ENCODE assay signal across 18 cellular contexts in the genomic region with DNA sequence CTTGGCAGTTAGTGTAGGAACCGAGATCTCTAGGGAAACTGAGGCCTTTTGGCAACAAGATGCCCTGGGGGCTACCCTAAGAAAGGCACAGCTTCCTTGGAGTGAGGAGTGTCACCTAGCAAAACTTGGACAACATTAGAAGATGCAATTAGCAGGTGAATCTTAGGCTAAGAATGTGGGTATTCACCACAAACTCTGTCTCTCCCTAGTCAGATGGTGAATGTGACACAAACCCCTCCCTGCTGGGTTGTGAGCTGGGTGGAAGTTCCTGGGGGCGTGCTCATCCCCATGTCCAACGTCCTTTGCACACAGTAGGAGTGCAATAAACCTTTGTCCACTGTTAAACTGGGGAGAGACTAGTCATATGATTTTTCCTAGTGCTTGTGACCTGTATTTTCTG.
DNase-seq lines count a peak whose midpoint lies in the region; ATAC-seq, FAIRE-seq and TF ChIP-seq lines count a peak whose summit lies in the region.
"Had no signal": no experiment of that assay in that cellular context is flagged by ENCODE, and none has a peak within 500 bp of the region (broad histone marks: within the 10 kb centered on the region; RNA-seq: fewer than 3 reads in every experiment).

No MANE protein-coding gene starts in this region.

- H3K9me3 Mint-ChIP-seq in MCF 10A (ENCODE audit: unreplicated experiment) = no peaks in the 10 kb centered on the region
- H3K9me3 Mint-ChIP-seq: activated CD4-positive, alpha-beta memory T cell treated with anti-CD3 and anti-CD28 coated beads, Interleukin-2, amount 10 ng/mL, durations not matched to agents 7 days and 5 days; activated T-cell treated with anti-CD3 and anti-CD28 coated beads, Interleukin-2, amount 50 U/mL, for 72 hours had no signal

- H3K4me1 ChIP-seq in breast epithelium (no peaks in the 10 kb centered on the region), Panc1 (ENCODE audit: control insufficient read depth, insufficient read depth, low read length) (no peaks in the 10 kb centered on the region), esophagus squamous epithelium (peaks cover 16 to 44% (median 25%) of the 10 kb centered on the region in 3 donors), vagina (no peaks in the 10 kb centered on the region)

- no peak for TF ChIP-seq CTCF in MCF 10A (IDR thresholded peaks at IDR 0.05; ENCODE audit: unreplicated experiment)
- TF ChIP-seq CTCF in breast epithelium (IDR thresholded peaks at IDR 0.05) = no peak
- TF ChIP-seq CTCF in Panc1 (IDR thresholded peaks at IDR 0.05) = no peak
- no peak for TF ChIP-seq CTCF in esophagus squamous epithelium (IDR thresholded peaks at IDR 0.05)
- TF ChIP-seq CTCF in vagina (IDR thresholded peaks at IDR 0.05) = no peak

- intact Hi-C loops in MCF 10A (cut with micrococcal nuclease) (loop anchor here (2.0 to 5.0 kb wide), 4 partner anchors 57 to 369 kb away; a partner anchor contains a TSS), breast epithelium (cut with DNase I; ENCODE audit: low total_unique reads) (no loop called here), Panc1 (cut with micrococcal nuclease; ENCODE audit: unreplicated experiment) (loop anchor here (2.0 kb wide), 1 partner anchor 131 kb away; no protein-coding TSS in a partner anchor), esophagus squamous epithelium (cut with DNase I) (no loop called here), vagina (cut with DNase I) (no loop called here)

- H3K27me3 ChIP-seq in breast epithelium = peaks cover 0 to 27% of the 10 kb centered on the region in 2 donors
- H3K27me3 ChIP-seq in Panc1 (ENCODE audit: control insufficient read depth, insufficient read depth, low read length) = peaks cover 2% of the 10 kb centered on the region; the same call in 1 of the 2 replicates
- H3K27me3 ChIP-seq in esophagus squamous epithelium = peaks cover 0 to 60% (median 0%) of the 10 kb centered on the region in 4 donors
- H3K27me3 ChIP-seq in vagina = peaks cover 5% of the 10 kb centered on the region

- 37% methylated on average over 3 of the region's 3 CpGs; no CpG with 5 or more reads in 1 of the 2 donors for WGBS in esophagus squamous epithelium, 2 donors

- H3K9me3 ChIP-seq in breast epithelium (no peaks in the 10 kb centered on the region), Panc1 (ENCODE audit: control insufficient read depth, insufficient read depth, low read depth, low read length) (no peaks in the 10 kb centered on the region), esophagus squamous epithelium (no peaks in the 10 kb centered on the region), vagina (no peaks in the 10 kb centered on the region)
- H3K9me3 ChIP-seq: heart right ventricle, thyroid gland had no signal

- in situ Hi-C loops in Panc1 (cut with HindIII; ENCODE audit: low pct_unique_long_range_greater_than_20kb, low sequenced_read_pairs) = no loop called here

- POLR2A ChIA-PET in MCF 10A (lab: Yijun Ruan, JAX) (interaction anchor here (0.7 to 8.7 kb wide), 19 partner anchors 8 to 353 kb away, joined by 3 to 96 read pairs (median 7); a partner anchor contains a TSS), Panc1 (lab: Charles Lee) (no interaction called here)

- H3K27me3 Mint-ChIP-seq in MCF 10A (ENCODE audit: insufficient read depth, unreplicated experiment) = no peaks in the 10 kb centered on the region

- peak overlapping the region; percentile 61 for H3K4me3 Mint-ChIP-seq in MCF 10A (ENCODE audit: unreplicated experiment)
- H3K4me3 Mint-ChIP-seq: activated CD4-positive, alpha-beta memory T cell treated with anti-CD3 and anti-CD28 coated beads, Interleukin-2, amount 10 ng/mL, durations not matched to agents 7 days and 5 days; activated T-cell treated with anti-CD3 and anti-CD28 coated beads, Interleukin-2, amount 50 U/mL, for 72 hours; CD4-positive, alpha-beta memory T cell had no signal

- ATAC-seq in Panc1 = peak; percentile 60; the same call in 1 of the 2 replicates

- H3K27ac ChIP-seq in breast epithelium = no peak overlapping the region
- no peak overlapping the region for H3K27ac ChIP-seq in Panc1 (ENCODE audit: low read length)
- peak overlapping the region; percentile 59 to 85 (median 78) for H3K27ac ChIP-seq in esophagus squamous epithelium
- no peak overlapping the region for H3K27ac ChIP-seq in vagina
- H3K27ac ChIP-seq: 22Rv1, heart right ventricle, SK-N-MC, thyroid gland, VCaP had no signal

- H3K4me3 ChIP-seq in breast epithelium = no peak overlapping the region
- no peak overlapping the region for H3K4me3 ChIP-seq in Panc1 (ENCODE audit: low read depth in 2 of 2, low read length in 2 of 2)
- H3K4me3 ChIP-seq in esophagus squamous epithelium = no peak overlapping the region
- H3K4me3 ChIP-seq in vagina = no peak overlapping the region
- H3K4me3 ChIP-seq: heart right ventricle, SK-N-MC, thyroid gland had no signal

- FAIRE-seq in urothelium cell line (lab: Jason Lieb, UNC) = peak; percentile 80

- DNase-seq in MCF 10A (ENCODE audit: unreplicated experiment) (peak; percentile 54), breast epithelium (ENCODE audit: low spot score in 2 of 2) (no peak), Panc1 (ENCODE audit: low read depth, low spot score) (no peak), esophagus squamous epithelium (lab: John Stamatoyannopoulos, UW) (no peak), urothelium cell line (ENCODE audit: low spot score) (peak; percentile 62), vagina (ENCODE audit: extremely low spot score in 2 of 2) (no peak), GOT3 (lab: John Stamatoyannopoulos, UW) (no peak), nucleus accumbens (lab: John Stamatoyannopoulos, UW) (no peak)
- DNase-seq: NCI-H1436 treated with DMSO at 0.1 percent for 48 hours, NCI-H2227 treated with DMSO at 0.1 percent for 48 hours had no signal

- TF ChIP-seq POLR2A in breast epithelium (IDR thresholded peaks at IDR 0.05) = no peak
- no peak for TF ChIP-seq POLR2A in esophagus squamous epithelium (IDR thresholded peaks at IDR 0.05)
- no peak for TF ChIP-seq POLR2A in vagina (IDR thresholded peaks at IDR 0.05)

- peaks cover 37% of the 10 kb centered on the region for H3K4me1 Mint-ChIP-seq in MCF 10A (ENCODE audit: insufficient read depth, unreplicated experiment)

- TSS peak; percentile 83 for BruUV-seq in MCF 10A (replicated peaks; lab: Mats Ljungman, UMichigan)
- BruUV-seq in Panc1 (replicated peaks; lab: Mats Ljungman, UMichigan) = no TSS peak

- no peaks in the 10 kb centered on the region for H3K36me3 Mint-ChIP-seq in MCF 10A (ENCODE audit: insufficient read depth, unreplicated experiment)
- H3K36me3 Mint-ChIP-seq: CD4-positive, alpha-beta memory T cell had no signal

- CTCF ChIA-PET in MCF 10A (lab: Yijun Ruan, JAX) (interaction anchor here (0.9 to 4.2 kb wide), 23 partner anchors 13 to 137 kb away, joined by 3 to 114 read pairs (median 5); no protein-coding TSS in a partner anchor), Panc1 (lab: Charles Lee) (interaction anchor here (0.6 kb wide), 1 partner anchor 132 kb away, joined by 3 read pairs; no protein-coding TSS in a partner anchor)

- H3K27ac Mint-ChIP-seq in MCF 10A (ENCODE audit: low read depth, unreplicated experiment) = peak overlapping the region; percentile 87
- H3K27ac Mint-ChIP-seq: activated CD4-positive, alpha-beta memory T cell treated with anti-CD3 and anti-CD28 coated beads, Interleukin-2, amount 10 ng/mL, durations not matched to agents 7 days and 5 days; activated T-cell treated with anti-CD3 and anti-CD28 coated beads, Interleukin-2, amount 50 U/mL, for 72 hours; CD4-positive, alpha-beta memory T cell had no signal

- H3K36me3 ChIP-seq in breast epithelium = no peaks in the 10 kb centered on the region
- no peaks in the 10 kb centered on the region for H3K36me3 ChIP-seq in Panc1 (ENCODE audit: control insufficient read depth, insufficient read depth, low read length)
- no peaks in the 10 kb centered on the region for H3K36me3 ChIP-seq in esophagus squamous epithelium
- H3K36me3 ChIP-seq in vagina = no peaks in the 10 kb centered on the region
- H3K36me3 ChIP-seq: heart right ventricle, thyroid gland had no signal

Comparison
In these comparisons a context has a peak if more than half of its experiments do, and no peak if none do; other contexts are left out.
1. DNase-seq: peak in MCF 10A (single experiment) and urothelium cell line (single experiment); none in breast epithelium (0 of 2), Panc1 (single experiment), esophagus squamous epithelium (single experiment), vagina (0 of 2), GOT3 (single experiment) and nucleus accumbens (0 of 56).
2. intact Hi-C loops: an anchor here in MCF 10A (2.0 to 5.0 kb wide) and Panc1 (2.0 kb wide); none called in breast epithelium, esophagus squamous epithelium and vagina.
3. H3K27ac ChIP-seq: peak in esophagus squamous epithelium (4 of 4); none in breast epithelium (0 of 2), Panc1 (single experiment) and vagina (single experiment).